Comparison of ENCODE assay signal across 8 cellular contexts in genomic region chr3:184656991-184657669, GRCh38. TPM values are rescaled to one million over a fixed set of nuclear protein-coding genes. Genes with fewer than 3 reads are reported as not detected.
DNase-seq lines count a peak whose midpoint lies in the region; ATAC-seq lines count a peak whose summit lies in the region.

No MANE protein-coding gene starts in this region.

- H3K27ac Mint-ChIP-seq in activated CD4-positive, alpha-beta memory T cell treated with anti-CD3 and anti-CD28 coated beads for 36 hours, result peak overlapping the region; percentile 31

- H3K9me3 Mint-ChIP-seq in activated CD4-positive, alpha-beta memory T cell treated with anti-CD3 and anti-CD28 coated beads for 36 hours, result peaks cover 3% of the 10 kb centered on the region

- intact Hi-C loops in activated CD4-positive, alpha-beta memory T cell treated with anti-CD3 and anti-CD28 coated beads for 36 hours (cut with micrococcal nuclease), result loop anchor here (1.0 to 2.0 kb wide), 2 partner anchors 20 to 56 kb away; partner anchors contain the start of gene MAGEF1

- no peaks in the 10 kb centered on the region for H3K36me3 Mint-ChIP-seq in activated CD4-positive, alpha-beta memory T cell treated with anti-CD3 and anti-CD28 coated beads for 36 hours

- DNase-seq in activated effector memory CD4-positive, alpha-beta T cell treated with anti-CD3 and anti-CD28 coated beads, Interleukin-2, amount 50 U/mL, for 16 hours, result peak; percentile 72
- no peak for DNase-seq in activated effector memory CD4-positive, alpha-beta T cell treated with Interleukin-2 at 50 U/mL for 16 hours
- peak; percentile 80 for DNase-seq in activated CD4-positive, alpha-beta memory T cell treated with anti-CD3 and anti-CD28 coated beads for 36 hours
- DNase-seq in T-helper 9 cell (no peak), NCI-H1417 treated with DMSO at 0.1 percent for 48 hours (lab: John Stamatoyannopoulos, UW) (no peak), SIG-M5 (lab: John Stamatoyannopoulos, UW) (no peak)

- POLR2A ChIA-PET in activated CD4-positive, alpha-beta memory T cell treated with anti-CD3 and anti-CD28 coated beads for 36 hours (lab: Charles Lee), result interaction anchor here (2.6 kb wide), 1 partner anchor 20 kb away, joined by 11 read pairs; no protein-coding TSS in a partner anchor

- H3K4me1 Mint-ChIP-seq in activated CD4-positive, alpha-beta memory T cell treated with anti-CD3 and anti-CD28 coated beads for 36 hours (ENCODE audit: low read depth), result peaks cover 18% of the 10 kb centered on the region

- no peaks in the 10 kb centered on the region for H3K27me3 Mint-ChIP-seq in activated CD4-positive, alpha-beta memory T cell treated with anti-CD3 and anti-CD28 coated beads for 36 hours

- CTCF ChIA-PET in activated CD4-positive, alpha-beta memory T cell treated with anti-CD3 and anti-CD28 coated beads for 36 hours (lab: Charles Lee), result interaction anchor here (0.8 kb wide), 2 partner anchors 96 kb away, joined by 3 to 4 read pairs; partner anchors contain the start of gene EPHB3

- no peak overlapping the region for H3K4me3 Mint-ChIP-seq in activated CD4-positive, alpha-beta memory T cell treated with anti-CD3 and anti-CD28 coated beads for 36 hours

- ATAC-seq in HG03060 (IDR thresholded peaks at IDR 0.05; ENCODE audit: low read depth, unreplicated experiment), result peak; percentile 79

- H3K4me3 ChIP-seq in skin epidermis, result no peak overlapping the region

- H3K27ac ChIP-seq in skin epidermis, result peak overlapping the region in 16 of 21 experiments; percentile 2 to 80 (median 55)

RNA-seq across cellular contexts. Expression of gene MAGEF1, which starts 54.7 kb away (rescaled TPM):
- 10 to 100 TPM; 20.6 to 22.5 TPM for total RNA-seq in activated CD4-positive, alpha-beta memory T cell treated with anti-CD3 and anti-CD28 coated beads for 36 hours

Comparison
In these comparisons a context has a peak if more than half of its experiments do, and no peak if none do; other contexts are left out.
1. DNase-seq: peak in activated effector memory CD4-positive, alpha-beta T cell treated with anti-CD3 and anti-CD28 coated beads, Interleukin-2, amount 50 U/mL, for 16 hours (single experiment) and activated CD4-positive, alpha-beta memory T cell treated with anti-CD3 and anti-CD28 coated beads for 36 hours (single experiment); none in activated effector memory CD4-positive, alpha-beta T cell treated with Interleukin-2 at 50 U/mL for 16 hours (single experiment), T-helper 9 cell (single experiment), NCI-H1417 treated with DMSO at 0.1 percent for 48 hours (single experiment) and SIG-M5 (single experiment).